27 cellular contexts compared by ENCODE assay signal in the genomic region with DNA sequence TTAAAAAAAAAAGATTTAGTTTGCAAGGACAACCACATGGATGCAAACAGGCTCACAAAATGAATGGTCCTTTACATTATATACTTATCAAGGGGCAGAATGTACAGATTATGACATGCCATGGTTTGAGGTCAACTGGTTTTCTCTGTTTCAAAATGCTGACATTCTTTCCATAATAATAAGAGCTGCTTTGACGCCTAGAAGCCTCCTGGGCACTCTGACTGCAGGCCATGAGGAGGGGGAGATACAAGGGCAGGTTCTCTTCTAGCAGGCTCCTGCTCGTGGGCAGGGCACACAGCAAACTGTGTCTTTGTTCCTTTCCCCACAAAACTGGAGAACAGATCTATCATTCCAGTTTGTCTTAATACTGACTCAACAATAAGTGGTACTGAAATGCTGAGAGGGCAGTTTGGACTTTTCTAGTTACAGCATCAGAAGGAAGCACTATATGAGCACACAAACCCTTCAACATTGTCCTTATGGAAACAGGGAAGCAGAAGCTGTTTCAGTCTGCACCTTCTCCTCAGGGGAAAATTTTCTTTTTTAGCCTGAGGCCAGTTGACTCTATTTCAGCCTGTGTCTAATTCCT.
"Had no signal": no experiment of that assay in that cellular context is flagged by ENCODE, and none has a peak within 500 bp of the region (broad histone marks: within the 10 kb centered on the region; RNA-seq: fewer than 3 reads in every experiment).

No MANE protein-coding gene starts in this region.

- H3K9me3 ChIP-seq: neutrophil, ovary, prostate gland, testis, thyroid gland, vagina had no signal

- H3K27ac ChIP-seq: left ventricle myocardium inferior, neural progenitor cell, neutrophil, ovary, prostate gland, sigmoid colon, spleen, stomach, testis, thyroid gland, transverse colon, upper lobe of left lung, vagina had no signal

- H3K4me1 ChIP-seq: left ventricle myocardium inferior, neural progenitor cell, prostate gland, spleen, stomach, testis, thyroid gland, transverse colon, vagina had no signal

- FAIRE-seq: small intestine had no signal

- ATAC-seq: natural killer cell; right cardiac atrium; stimulated activated memory B cell treated with anti-CD40 and anti-IgM and Interleukin-4, amounts not matched to agents 10 μg/mL and 1 μg/mL and 100 μg/mL, for 72 hours had no signal

- H3K4me3 ChIP-seq: left ventricle myocardium inferior, lung, neural progenitor cell, ovary, prostate gland, sigmoid colon, spleen, stomach, testis, thyroid gland, transverse colon, upper lobe of left lung, vagina had no signal

- DNase-seq: islet precursor cell; left ventricle myocardium inferior; naive B cell; natural killer cell; nephron progenitor cell; occipital lobe; ovary; retina; right cardiac atrium; sigmoid colon; small intestine; spleen; stimulated activated CD4-positive, alpha-beta T cell treated with anti-CD3 and anti-CD28 coated beads, Interleukin-2, amount 100 ng/mL, for 48 hours; stimulated activated CD4-positive, alpha-beta T cell treated with anti-CD3 and anti-CD28 coated beads, Interleukin-4, amount 100 ng/mL, for 4 hours; stimulated activated CD8-positive, alpha-beta memory T cell treated with anti-CD3 and anti-CD28 coated beads, Interleukin-4, amount 100 ng/mL, for 48 hours; stimulated activated naive CD4-positive, alpha-beta T cell treated with Interleukin-2 at 50 U/mL for 16 hours; stomach; testis; thyroid gland; transverse colon; upper lobe of left lung had no signal

- H3K4me2 ChIP-seq: neural progenitor cell had no signal
